ENCODE assay signal across 15 cellular contexts in genomic region chr4:139524062-139524631, GRCh38. TPM values are rescaled to one million over a fixed set of nuclear protein-coding genes. Genes with fewer than 3 reads are reported as not detected.
DNase-seq lines count a peak whose midpoint lies in the region; ATAC-seq, FAIRE-seq and TF ChIP-seq lines count a peak whose summit lies in the region.
"Had no signal": no experiment of that assay in that cellular context is flagged by ENCODE, and none has a peak within 500 bp of the region (broad histone marks: within the 10 kb centered on the region; RNA-seq: fewer than 3 reads in every experiment).

No MANE protein-coding gene starts in this region.

- no peak for TF ChIP-seq EP300 in GM12878 (IDR thresholded peaks at IDR 0.05; ENCODE audit: borderline replicate concordance in 1 of 2, control insufficient read depth in 1 of 2, low read depth in 2 of 2, low read length in 2 of 2)

- POLR2A ChIA-PET in GM12878 (lab: Charles Lee) = no interaction called here

- 39% methylated on average over 4 of the region's 4 CpGs for WGBS in GM12878 (ENCODE audit: insufficient coverage, insufficient replicate concordance, low lambda C conversion rate, missing lambda C conversion rate)
- 93 to 100% methylated on average over 3 to 4 of the region's 4 CpGs for WGBS in mesodermal cell (ENCODE audit: insufficient coverage in 2 of 2), 2 experiments

- no peaks in the 10 kb centered on the region for H4K20me1 ChIP-seq in GM12878 (ENCODE audit: control insufficient read depth, insufficient read depth)

- H3K9me3 ChIP-seq in GM12878 (replicated peaks; ENCODE audit: control insufficient read depth, insufficient read depth, low read length) (no peaks in the 10 kb centered on the region), mesodermal cell (ENCODE audit: control insufficient read depth, low read length) (no peaks in the 10 kb centered on the region)
- H3K9me3 ChIP-seq in effector memory CD4-positive, alpha-beta T cell (ENCODE audit: control insufficient read depth, low read length) = no peaks in the 10 kb centered on the region
- H3K9me3 ChIP-seq: mucosa of descending colon, tibial artery had no signal

- SMC1A ChIA-PET in GM12878 (lab: Charles Lee; ENCODE audit: uncharacterized antibody, unreplicated experiment) = no interaction called here

- TF ChIP-seq POLR2A in GM12878 (IDR thresholded peaks at IDR 0.05; ENCODE audit: low read depth, low read length) = no peak

- peak; percentile 52 for FAIRE-seq in GM12878 (lab: Jason Lieb, UNC)

- H3K36me3 ChIP-seq in GM12878 (ENCODE audit: control insufficient read depth in 2 of 2, insufficient read depth in 2 of 2, low read length in 1 of 2) (no peaks in the 10 kb centered on the region), mesodermal cell (ENCODE audit: control insufficient read depth, insufficient read depth, low read length) (peaks cover 95% of the 10 kb centered on the region), brain microvascular endothelial cell (replicated peaks) (peaks cover 59% of the 10 kb centered on the region)
- peaks cover 38% of the 10 kb centered on the region for H3K36me3 ChIP-seq in effector memory CD4-positive, alpha-beta T cell (ENCODE audit: control insufficient read depth, insufficient read depth, low read length)

- in situ Hi-C loops in GM12878 (cut with MboI) = no loop called here
- in situ Hi-C loops in brain microvascular endothelial cell (cut with HindIII; ENCODE audit: low pct_ligation_motif_present, low sequenced_read_pairs) = no loop called here

- TF ChIP-seq CTCF in GM12878 (IDR thresholded peaks at IDR 0.05 in 2 of 3, conservative IDR thresholded peaks at IDR 0.05 in 1 of 3; ENCODE audit: control insufficient read depth in 2 of 3, extremely low read depth in 1 of 3, insufficient read depth in 1 of 3, low read depth in 3 of 3, low read length in 3 of 3) (no peak), foreskin keratinocyte (conservative IDR thresholded peaks at IDR 0.05) (no peak), brain microvascular endothelial cell (IDR thresholded peaks at IDR 0.05; ENCODE audit: low read depth, low read length, missing control alignments) (no peak)

- no peaks in the 10 kb centered on the region for H3K79me2 ChIP-seq in GM12878 (ENCODE audit: control insufficient read depth, insufficient read depth, low read length)
- H3K79me2 ChIP-seq: parathyroid adenoma had no signal

- RAD21 ChIA-PET in GM12878 (lab: Charles Lee; ENCODE audit: unreplicated experiment) = interaction anchor here (1.3 kb wide), 1 partner anchor 9 kb away, joined by 7 read pairs; no protein-coding TSS in a partner anchor

- peak overlapping the region; percentile 14; the same call in 1 of the 2 replicates for H3K9ac ChIP-seq in GM12878 (ENCODE audit: control insufficient read depth, insufficient read depth, low read length)
- H3K9ac ChIP-seq: parathyroid adenoma had no signal

- intact Hi-C loops in GM12878 (cut with micrococcal nuclease; ENCODE audit: unreplicated experiment) = no loop called here

- H3K4me2 ChIP-seq in GM12878 (ENCODE audit: control insufficient read depth, insufficient read depth) = peak overlapping the region; percentile 82

- H2AFZ ChIP-seq in GM12878 (ENCODE audit: control insufficient read depth, low read depth, low read length) = 0 out of 2 replicates have a peak overlapping the region, but pooled peaks have one; percentile 6
- H2AFZ ChIP-seq: parathyroid adenoma had no signal

- DNase-seq in EL (peak; percentile 13), GM12878 (ENCODE audit: low read depth, low spot score) (no peak), foreskin keratinocyte (no peak), brain microvascular endothelial cell (no peak)
- DNase-seq in effector memory CD4-positive, alpha-beta T cell = no peak
- DNase-seq: dermis blood vessel endothelial cell, DMS153, mucosa of descending colon, NCI-H1092, NCI-H226, tibial artery had no signal

- TF ChIP-seq RAD21 in GM12878 (IDR thresholded peaks at IDR 0.05; ENCODE audit: insufficient read depth, low read depth, low read length) = no peak

- H3K4me3 ChIP-seq in GM12878 (no peak overlapping the region), mesodermal cell (ENCODE audit: extremely low read depth, insufficient read depth, low read length, poor library complexity, severe bottlenecking) (no peak overlapping the region), brain microvascular endothelial cell (ENCODE audit: low read depth, low read length) (no peak overlapping the region)
- H3K4me3 ChIP-seq in effector memory CD4-positive, alpha-beta T cell (ENCODE audit: insufficient read depth, low read depth, low read length, poor library complexity, severe bottlenecking) = no peak overlapping the region
- H3K4me3 ChIP-seq: mucosa of descending colon, tibial artery had no signal

- H3K4me1 ChIP-seq in GM12878 (ENCODE audit: control insufficient read depth, insufficient read depth, low read length) = peaks cover 48% of the 10 kb centered on the region
- H3K4me1 ChIP-seq in mesodermal cell (ENCODE audit: control insufficient read depth, insufficient read depth, low read length, poor library complexity, severe bottlenecking) = no peaks in the 10 kb centered on the region
- peaks cover 7% of the 10 kb centered on the region for H3K4me1 ChIP-seq in effector memory CD4-positive, alpha-beta T cell (ENCODE audit: control insufficient read depth, insufficient read depth, low read length, poor library complexity, severe bottlenecking)
- H3K4me1 ChIP-seq in foreskin keratinocyte = no peaks in the 10 kb centered on the region
- H3K4me1 ChIP-seq: parathyroid adenoma had no signal

- ATAC-seq in HG03045 (IDR thresholded peaks at IDR 0.05; ENCODE audit: unreplicated experiment) (peak; percentile 29), GM12878 (peak; percentile 37), foreskin keratinocyte (no peak), GM21526 (IDR thresholded peaks at IDR 0.05; ENCODE audit: low FRiP score, unreplicated experiment) (no peak)
- ATAC-seq: mucosa of descending colon had no signal

- H3K27me3 ChIP-seq in GM12878 (replicated peaks in 1 of 2; ENCODE audit: control insufficient read depth in 2 of 2, insufficient read depth in 2 of 2, low read length in 1 of 2) (no peaks in the 10 kb centered on the region), foreskin keratinocyte (no peaks in the 10 kb centered on the region), brain microvascular endothelial cell (replicated peaks) (no peaks in the 10 kb centered on the region)
- no peaks in the 10 kb centered on the region for H3K27me3 ChIP-seq in effector memory CD4-positive, alpha-beta T cell (replicated peaks; ENCODE audit: control insufficient read depth, insufficient read depth, low read length, poor library complexity, severe bottlenecking)
- H3K27me3 ChIP-seq: tibial artery had no signal

- BruUV-seq in GM12878 (replicated peaks; lab: Mats Ljungman, UMichigan) = no TSS peak

- H3K27ac ChIP-seq in GM12878 (ENCODE audit: control insufficient read depth, insufficient read depth) (peak overlapping the region; percentile 27; the same call in 1 of the 2 replicates), mesodermal cell (ENCODE audit: low read depth, low read length, severe bottlenecking) (peak overlapping the region; percentile 3), foreskin keratinocyte (no peak overlapping the region), brain microvascular endothelial cell (no peak overlapping the region)
- H3K27ac ChIP-seq in effector memory CD4-positive, alpha-beta T cell (ENCODE audit: insufficient read depth, low read length, poor library complexity, severe bottlenecking) = no peak overlapping the region
- H3K27ac ChIP-seq: parathyroid adenoma, tibial artery had no signal

- CTCF ChIA-PET in GM12878 (lab: Yijun Ruan, JAX) = no interaction called here

TF ChIP-seq in GM12878, 131 proteins besides CTCF, POLR2A, EP300 and RAD21:
- no peak for TF ChIP-seq NR2F1 (conservative IDR thresholded peaks at IDR 0.05)
- TF ChIP-seq NFIC (IDR thresholded peaks at IDR 0.05; ENCODE audit: low read depth, low read length) = no peak
- peak; percentile 38 for TF ChIP-seq RUNX3 (IDR thresholded peaks at IDR 0.05; ENCODE audit: low read length)
- TF ChIP-seq SP1 (IDR thresholded peaks at IDR 0.05; ENCODE audit: low read depth, low read length) = no peak

RNA-seq across cellular contexts. Expression of gene SETD7, which starts 31.9 kb away (rescaled TPM):
- total RNA-seq in GM12878 (2013; cell fraction: nucleolus; rRNA removed) = 0.27 and 0.35 TPM in 2 replicates
- total RNA-seq in GM12878 (2014; rRNA removed) = 0.34 and 0.82 TPM in 2 replicates
- 0.51 and 0.58 TPM in 2 replicates for total RNA-seq in GM12878 (2014; rRNA removed; fragmentation: Illumina TruSeq; extraction: Trizol)
- total RNA-seq in GM12878 (2021) = 0.35 and 0.59 TPM in 2 replicates
- 0.56 TPM for polyA plus RNA-seq in GM12878 (2011; ENCODE audit: low read depth)
- polyA plus RNA-seq in GM12878 (2011; rRNA removed) = 0.05 and 0.09 TPM in 2 replicates
- 0.01 TPM in 1 of 2 replicates, not detected in the other for polyA plus RNA-seq in GM12878 (2011; cell fraction: cytosol; rRNA removed)
- 0.01 TPM in 1 of 2 replicates, not detected in the other for polyA plus RNA-seq in GM12878 (2011; cell fraction: nucleus; rRNA removed)
- 0.73 and 1.0 TPM in 2 replicates for polyA plus RNA-seq in GM12878 (2012)
- polyA plus RNA-seq in GM12878 (2014; fragmentation: Illumina TruSeq; extraction: Trizol) = 0.51 and 0.70 TPM in 2 replicates
- under 1 TPM; 0.03 to 0.16 TPM for polyA plus RNA-seq in GM12878 (2014; fragmentation: Nextera tagmentation; extraction: Ambion mirVana)
- 0.36 and 0.57 TPM in 2 replicates for polyA plus RNA-seq in GM12878 (2014; rRNA removed)
- under 1 TPM; 0.67 to 0.82 TPM for polyA plus RNA-seq in GM12878 (2016; fragmentation: Nextera tagmentation; extraction: Ambion mirVana)
- polyA minus RNA-seq in GM12878 (2011; rRNA and poly(A)+ RNA removed) = 0.05 TPM in 1 of 2 replicates, not detected in the other
- polyA minus RNA-seq in GM12878 (2011; cell fraction: cytosol; rRNA and poly(A)+ RNA removed) = 0.21 TPM in 1 of 2 replicates, not detected in the other
- 0.86 TPM in 1 of 2 replicates, not detected in the other for polyA minus RNA-seq in GM12878 (2011; cell fraction: nucleus; rRNA and poly(A)+ RNA removed)
- 19.2 TPM for polyA plus RNA-seq in mesodermal cell (2013, experiment 1 of 2)
- 20.0 TPM for polyA plus RNA-seq in mesodermal cell (2013, experiment 2 of 2)
- 30.9 and 32.0 TPM in 2 replicates for total RNA-seq in foreskin keratinocyte
- polyA plus RNA-seq in foreskin keratinocyte = 7.3 and 8.2 TPM in 2 replicates

Comparison
In these comparisons a context has a peak if more than half of its experiments do, and no peak if none do; other contexts are left out.
1. ATAC-seq: peak in HG03045 (single experiment) and GM12878 (single experiment); none in foreskin keratinocyte (single experiment) and GM21526 (single experiment).
2. H3K27ac ChIP-seq: peak in GM12878 (single experiment) and mesodermal cell (single experiment); none in effector memory CD4-positive, alpha-beta T cell (single experiment), foreskin keratinocyte (single experiment) and brain microvascular endothelial cell (single experiment).
3. RNA of gene SETD7, which starts 31.9 kb away (total RNA-seq): 30.9 to 32.0 TPM in foreskin keratinocyte; 0.27 to 0.82 TPM in GM12878; every median in the first group is over 10 times any median in the second.